Comparison of ENCODE assay signal across 27 cellular contexts in the genomic region with DNA sequence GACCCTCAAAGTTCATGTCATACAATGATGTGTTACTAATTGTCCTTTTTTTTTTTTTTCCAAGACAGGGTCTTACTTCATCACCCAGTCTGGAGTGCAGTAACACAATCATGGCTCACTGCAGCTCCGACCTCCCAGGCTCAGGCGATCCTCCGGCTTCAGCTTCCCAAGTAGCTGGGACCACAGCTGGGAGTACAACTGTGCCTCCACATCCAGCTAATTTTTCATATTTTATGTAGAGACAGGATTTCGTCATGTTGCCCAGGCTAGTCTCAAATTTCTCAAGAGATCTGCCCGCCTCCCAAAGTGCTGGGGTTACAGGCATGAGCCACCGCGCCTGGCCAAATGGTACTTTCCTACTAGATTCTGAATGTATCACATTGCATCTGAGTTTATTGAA. TPM values are rescaled to one million over a fixed set of nuclear protein-coding genes. Genes with fewer than 3 reads are reported as not detected.
"Had no signal": no experiment of that assay in that cellular context is flagged by ENCODE, and none has a peak within 500 bp of the region (broad histone marks: within the 10 kb centered on the region; RNA-seq: fewer than 3 reads in every experiment).

No MANE protein-coding gene starts in this region.

- H3K9me3 ChIP-seq: esophagus muscularis mucosa, gastrocnemius medialis had no signal

- H3K27me3 ChIP-seq: brain microvascular endothelial cell, esophagus muscularis mucosa, gastrocnemius medialis had no signal

- H3K36me3 ChIP-seq: brain microvascular endothelial cell, esophagus muscularis mucosa, gastrocnemius medialis, WERI-Rb-1 had no signal

- H3K4me1 ChIP-seq: esophagus muscularis mucosa, foreskin keratinocyte, gastrocnemius medialis had no signal

- H3K4me3 ChIP-seq: coronary artery, dorsolateral prefrontal cortex, esophagus muscularis mucosa, gastrocnemius medialis had no signal

- DNase-seq: activated B cell treated with CpG ODN at 0.5 μM for 24 hours; activated CD4-positive, alpha-beta T cell treated with anti-CD3 and anti-CD28 coated beads for 48 hours; activated CD4-positive, alpha-beta T cell treated with anti-CD3 and anti-CD28 coated beads, Interleukin-2, amount 50 U/mL, for 1 hour; activated CD4-positive, alpha-beta T cell treated with anti-CD3 and anti-CD28 coated beads, Interleukin-2, amount 50 U/mL, for 48 hours; activated CD8-positive, alpha-beta memory T cell treated with anti-CD3 and anti-CD28 coated beads for 24 hours; activated CD8-positive, alpha-beta T cell treated with anti-CD3 and anti-CD28 coated beads for 36 hours; activated effector memory CD4-positive, alpha-beta T cell treated with Interleukin-2 at 50 U/mL for 16 hours; activated gamma-delta T cell treated with Interleukin-2 at 50 U/mL for 16 hours; activated naive CD4-positive, alpha-beta T cell treated with anti-CD3 and anti-CD28 coated beads, Interleukin-2, amount 50 U/mL, for 16 hours; activated naive CD4-positive, alpha-beta T cell treated with Interleukin-2 at 50 U/mL for 16 hours; activated T-cell treated with anti-CD3 and anti-CD28 coated beads, Interleukin-2, amount 50 U/mL, for 4 hours; amniotic stem cell; anterior cingulate cortex; brain microvascular endothelial cell; dorsolateral prefrontal cortex; effector memory CD8-positive, alpha-beta T cell; erythroblast; foreskin keratinocyte; gastrocnemius medialis; glutamatergic neuron; T-helper 1 cell; T-helper 17 cell; T1000; WERI-Rb-1 had no signal

- H3K27ac ChIP-seq: brain microvascular endothelial cell, coronary artery, dorsolateral prefrontal cortex, esophagus muscularis mucosa, foreskin keratinocyte, gastrocnemius medialis, WERI-Rb-1 had no signal

RNA-seq across cellular contexts. Expression of a gene that starts 49.4 kb away (rescaled TPM):
- total RNA-seq: bronchial epithelial cell, foreskin keratinocyte had no signal
- polyA plus RNA-seq: foreskin keratinocyte had no signal
